In genomic region chr9:3367185-3367584, GRCh38 we compare ENCODE assay signal across 16 cellular contexts.
A peak's percentile ranks its signal among the peaks of the same experiment; 100 is the strongest.
DNase-seq lines count a peak whose midpoint lies in the region; ATAC-seq and TF ChIP-seq lines count a peak whose summit lies in the region.
"Had no signal": no experiment of that assay in that cellular context is flagged by ENCODE, and none has a peak within 500 bp of the region (broad histone marks: within the 10 kb centered on the region; RNA-seq: fewer than 3 reads in every experiment).

No MANE protein-coding gene starts in this region.

- peaks cover 40% of the 10 kb centered on the region for H3K4me1 Mint-ChIP-seq in mesothelial cell of epicardium

- ATAC-seq in GM18502 (IDR thresholded peaks at IDR 0.05; ENCODE audit: poor library complexity, unreplicated experiment), result no peak
- ATAC-seq: A549 had no signal

- no peak overlapping the region for H3K4me3 Mint-ChIP-seq in mesothelial cell of epicardium
- H3K4me3 Mint-ChIP-seq: CD4-positive, CD25-positive, alpha-beta regulatory T cell had no signal

- peak; percentile 7 for DNase-seq in Ammon's horn (ENCODE audit: low spot score)
- DNase-seq in NCI-H69 (lab: John Stamatoyannopoulos, UW), result peak; percentile 50
- DNase-seq in foreskin melanocyte, result peak; percentile 64
- no peak for DNase-seq in mesothelial cell of epicardium (ENCODE audit: low spot score in 2 of 2, unreplicated experiment in 2 of 2)
- no peak for DNase-seq in DMS 273 (lab: John Stamatoyannopoulos, UW; ENCODE audit: unreplicated experiment)
- DNase-seq in activated effector memory CD4-positive, alpha-beta T cell treated with Interleukin-2 at 50 U/mL for 16 hours, result no peak
- DNase-seq in stimulated activated CD4-positive, alpha-beta T cell treated with anti-CD3 and anti-CD28 coated beads, Interleukin-4, amount 100 ng/mL, for 1 hour, result no peak
- DNase-seq: Calu3; CD4-positive, CD25-positive, alpha-beta regulatory T cell; DMS79; KG1; NCI-H1092; NCI-H510A treated with DMSO at 0.1 percent for 48 hours; SIG-M5 had no signal

- peak overlapping the region; percentile 88 for H3K27ac Mint-ChIP-seq in mesothelial cell of epicardium

- no peaks in the 10 kb centered on the region for H3K27me3 Mint-ChIP-seq in mesothelial cell of epicardium (ENCODE audit: low read depth)
- H3K27me3 Mint-ChIP-seq: CD4-positive, CD25-positive, alpha-beta regulatory T cell had no signal

- no peak for TF ChIP-seq CTCF in mesothelial cell of epicardium (IDR thresholded peaks at IDR 0.05; ENCODE audit: unreplicated experiment)

- no peaks in the 10 kb centered on the region for H3K36me3 Mint-ChIP-seq in mesothelial cell of epicardium

- H3K9me3 Mint-ChIP-seq in mesothelial cell of epicardium, result no peaks in the 10 kb centered on the region
- H3K9me3 Mint-ChIP-seq: CD4-positive, CD25-positive, alpha-beta regulatory T cell had no signal

Comparison
In these comparisons a context has a peak if more than half of its experiments do, and no peak if none do; other contexts are left out.
1. DNase-seq: peak in Ammon's horn (single experiment), NCI-H69 (single experiment) and foreskin melanocyte (single experiment); none in mesothelial cell of epicardium (0 of 2), DMS 273 (single experiment), activated effector memory CD4-positive, alpha-beta T cell treated with Interleukin-2 at 50 U/mL for 16 hours (single experiment) and stimulated activated CD4-positive, alpha-beta T cell treated with anti-CD3 and anti-CD28 coated beads, Interleukin-4, amount 100 ng/mL, for 1 hour (single experiment).